In the genomic region with DNA sequence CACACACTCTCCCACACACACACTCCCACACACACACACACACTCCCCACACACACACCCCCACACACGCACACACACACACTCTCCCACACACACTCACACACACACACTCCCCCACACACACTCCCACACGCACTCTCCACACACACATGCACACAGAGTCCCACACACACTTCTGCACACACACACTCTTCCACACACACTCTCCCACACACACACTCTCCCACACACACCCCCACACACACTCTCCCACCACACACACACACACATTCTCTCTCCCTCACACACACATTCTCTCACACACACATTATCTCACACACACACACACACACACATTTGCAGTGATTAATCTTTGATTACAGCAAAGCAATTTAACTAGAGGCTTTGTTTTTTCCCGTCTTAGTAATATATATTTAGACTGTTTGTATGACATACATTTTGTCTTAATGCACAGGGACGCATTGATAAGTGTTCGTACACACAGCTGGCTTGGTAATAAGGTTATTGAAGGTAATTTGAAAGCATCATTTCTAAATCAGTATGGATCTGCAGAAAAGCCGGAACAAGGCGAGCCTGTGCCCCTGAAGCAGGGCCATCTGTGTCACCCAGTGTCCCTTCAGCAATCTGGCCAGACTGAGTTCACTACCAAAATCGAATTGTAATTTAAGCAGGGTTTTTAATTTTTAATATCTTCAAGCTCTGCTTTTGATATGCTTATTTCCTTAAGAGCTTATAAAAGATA, we compare ENCODE assay signal across 14 cellular contexts.
A peak's percentile ranks its signal among the peaks of the same experiment; 100 is the strongest.
DNase-seq lines count a peak whose midpoint lies in the region; ATAC-seq, FAIRE-seq and TF ChIP-seq lines count a peak whose summit lies in the region.
"Had no signal": no experiment of that assay in that cellular context is flagged by ENCODE, and none has a peak within 500 bp of the region (broad histone marks: within the 10 kb centered on the region; RNA-seq: fewer than 3 reads in every experiment).

No MANE protein-coding gene starts in this region.

- peak; percentile 33 for FAIRE-seq in GM12891 (lab: Jason Lieb, UNC)

- no peak for TF ChIP-seq POLR2A in GM12891 (IDR thresholded peaks at IDR 0.05; ENCODE audit: low read depth, low read length)

- peak overlapping the region in 1 of 2 donors; percentile 15 for H3K4me3 Mint-ChIP-seq in stimulated activated naive B cell treated with anti-CD40 and anti-IgM and Interleukin-4, amounts not matched to agents 10 μg/mL and 1 μg/mL and 100 μg/mL, for 72 hours
- H3K4me3 Mint-ChIP-seq: IgD-negative memory B cell had no signal

- H3K36me3 Mint-ChIP-seq in stimulated activated naive B cell treated with anti-CD40 and anti-IgM and Interleukin-4, amounts not matched to agents 10 μg/mL and 1 μg/mL and 100 μg/mL, for 72 hours, result peaks cover 30 to 42% of the 10 kb centered on the region in 2 donors

- DNase-seq in GM12891 (ENCODE audit: insufficient read length, low spot score), result no peak
- peak; percentile 18 for DNase-seq in SK-N-DZ (ENCODE audit: low spot score)
- peak; percentile 8 for DNase-seq in fibroblast of pulmonary artery (ENCODE audit: low read depth)
- DNase-seq in stimulated activated naive B cell treated with anti-CD40 and anti-IgM and Interleukin-4, amounts not matched to agents 10 μg/mL and 1 μg/mL and 100 μg/mL, for 72 hours, result no peak
- no peak for DNase-seq in Ammon's horn (ENCODE audit: low spot score)
- DNase-seq: NCI-H146, NCI-H2107, NCI-H226, NCI-H526 had no signal

- H3K9me3 Mint-ChIP-seq in stimulated activated naive B cell treated with anti-CD40 and anti-IgM and Interleukin-4, amounts not matched to agents 10 μg/mL and 1 μg/mL and 100 μg/mL, for 72 hours, result peaks cover 0 to 3% of the 10 kb centered on the region in 2 donors
- H3K9me3 Mint-ChIP-seq: IgD-negative memory B cell had no signal

- no peak overlapping the region for H3K4me3 ChIP-seq in fibroblast of pulmonary artery (replicated peaks; ENCODE audit: low read depth, low read length)
- H3K4me3 ChIP-seq: BLaER1, SJSA1 had no signal

- H3K27ac Mint-ChIP-seq in stimulated activated naive B cell treated with anti-CD40 and anti-IgM and Interleukin-4, amounts not matched to agents 10 μg/mL and 1 μg/mL and 100 μg/mL, for 72 hours, result peak overlapping the region; percentile 2

- H3K4me1 Mint-ChIP-seq in stimulated activated naive B cell treated with anti-CD40 and anti-IgM and Interleukin-4, amounts not matched to agents 10 μg/mL and 1 μg/mL and 100 μg/mL, for 72 hours, result peaks cover 8 to 13% of the 10 kb centered on the region in 2 donors

- TF ChIP-seq CTCF in fibroblast of pulmonary artery (IDR thresholded peaks at IDR 0.05; ENCODE audit: low read length, missing control alignments), result no peak

- no peaks in the 10 kb centered on the region for H3K27me3 Mint-ChIP-seq in stimulated activated naive B cell treated with anti-CD40 and anti-IgM and Interleukin-4, amounts not matched to agents 10 μg/mL and 1 μg/mL and 100 μg/mL, for 72 hours
- H3K27me3 Mint-ChIP-seq: IgD-negative memory B cell had no signal

- ATAC-seq in stimulated activated naive B cell treated with anti-CD40 and anti-IgM and Interleukin-4, amounts not matched to agents 10 μg/mL and 1 μg/mL and 100 μg/mL, for 72 hours (replicated peaks), result no peak
- no peak for ATAC-seq in GM21825 (IDR thresholded peaks at IDR 0.05; ENCODE audit: unreplicated experiment)
- ATAC-seq in GM21723 (IDR thresholded peaks at IDR 0.05; ENCODE audit: unreplicated experiment), result no peak

TF ChIP-seq in GM12891, 5 proteins besides CTCF, POLR2A, EP300 and RAD21:
- TF ChIP-seq POLR2AphosphoS5 (IDR thresholded peaks at IDR 0.05; ENCODE audit: low read depth, low read length) (no peak), POU2F2 (IDR thresholded peaks at IDR 0.05; ENCODE audit: low read depth, low read length) (no peak), TAF1 (IDR thresholded peaks at IDR 0.05; ENCODE audit: low read depth, low read length) (no peak), PAX5 (IDR thresholded peaks at IDR 0.05; ENCODE audit: insufficient read depth, low read length, severe bottlenecking) (no peak), SPI1 (IDR thresholded peaks at IDR 0.05; ENCODE audit: low read depth, low read length) (no peak)

Comparison
In these comparisons a context has a peak if more than half of its experiments do, and no peak if none do; other contexts are left out.
1. DNase-seq: peak in SK-N-DZ (single experiment) and fibroblast of pulmonary artery (single experiment); none in GM12891 (single experiment), stimulated activated naive B cell treated with anti-CD40 and anti-IgM and Interleukin-4, amounts not matched to agents 10 μg/mL and 1 μg/mL and 100 μg/mL, for 72 hours (single experiment) and Ammon's horn (single experiment).